ENCODE assay signal across 8 cellular contexts in genomic region chr9:116687762-116688160, GRCh38. TPM values are rescaled to one million over a fixed set of nuclear protein-coding genes. Genes with fewer than 3 reads are reported as not detected.
DNase-seq lines count a peak whose midpoint lies in the region; ATAC-seq and TF ChIP-seq lines count a peak whose summit lies in the region.

No MANE protein-coding gene starts in this region.

- no peaks in the 10 kb centered on the region for H3K9me3 ChIP-seq in SJSA1 (replicated peaks)
- H3K9me3 ChIP-seq in naive thymus-derived CD4-positive, alpha-beta T cell (ENCODE audit: control insufficient read depth in 2 of 3, low read length in 3 of 3), result no peaks in the 10 kb centered on the region

- H3K27ac Mint-ChIP-seq in endothelial cell (ENCODE audit: unreplicated experiment), result peak overlapping the region; percentile 70
- H3K27ac Mint-ChIP-seq in naive thymus-derived CD4-positive, alpha-beta T cell, result peak overlapping the region; percentile 63 to 93 (median 88)

- H3K9me3 Mint-ChIP-seq in endothelial cell (ENCODE audit: unreplicated experiment), result no peaks in the 10 kb centered on the region
- H3K9me3 Mint-ChIP-seq in naive thymus-derived CD4-positive, alpha-beta T cell, result peaks cover 0 to 10% (median 0%) of the 10 kb centered on the region in 11 donors

- H3K27ac ChIP-seq in SJSA1, result no peak overlapping the region; the same call in 1 of the 2 replicates
- H3K27ac ChIP-seq in naive thymus-derived CD4-positive, alpha-beta T cell (ENCODE audit: low read depth, low read length), result peak overlapping the region; percentile 70

- DNase-seq in NCI-H1417 (lab: John Stamatoyannopoulos, UW), result peak in 2 of 3 experiments; percentile 47 to 75
- DNase-seq in NCI-H1417 treated with DMSO at 0.1 percent for 48 hours (lab: John Stamatoyannopoulos, UW), result no peak
- DNase-seq in SJSA1 (ENCODE audit: low read depth in 1 of 2, low spot score in 2 of 2), result peak in 1 of 2 experiments; percentile 20
- no peak for DNase-seq in endothelial cell (ENCODE audit: low spot score)
- peak in 2 of 9 donors; percentile 2 to 9 for DNase-seq in naive thymus-derived CD4-positive, alpha-beta T cell
- no peak for DNase-seq in dedifferentiated amniotic fluid mesenchymal stem cell (ENCODE audit: extremely low spot score)
- no peak for DNase-seq in NCI-H2029 (lab: John Stamatoyannopoulos, UW)

- H3K27me3 ChIP-seq in SJSA1 (replicated peaks), result no peaks in the 10 kb centered on the region
- no peaks in the 10 kb centered on the region for H3K27me3 ChIP-seq in naive thymus-derived CD4-positive, alpha-beta T cell (ENCODE audit: control insufficient read depth in 2 of 2, insufficient read depth in 2 of 2, low read length in 2 of 2)

- peak overlapping the region; percentile 49 for H3K4me3 ChIP-seq in SJSA1
- peak overlapping the region; percentile 60 for H3K4me3 ChIP-seq in naive thymus-derived CD4-positive, alpha-beta T cell (ENCODE audit: low read length)

- TF ChIP-seq CTCF in endothelial cell (IDR thresholded peaks at IDR 0.05; ENCODE audit: unreplicated experiment), result no peak

- POLR2A ChIA-PET in naive thymus-derived CD4-positive, alpha-beta T cell (lab: Charles Lee), result no interaction called here

- H3K4me3 Mint-ChIP-seq in endothelial cell (ENCODE audit: unreplicated experiment), result peak overlapping the region; percentile 97
- peak overlapping the region; percentile 88 to 98 (median 92) for H3K4me3 Mint-ChIP-seq in naive thymus-derived CD4-positive, alpha-beta T cell

- ATAC-seq in naive thymus-derived CD4-positive, alpha-beta T cell, result no peak
- no peak for ATAC-seq in HG02884 (IDR thresholded peaks at IDR 0.05; ENCODE audit: unreplicated experiment)

- H3K4me1 Mint-ChIP-seq in endothelial cell (ENCODE audit: unreplicated experiment), result peaks cover 19% of the 10 kb centered on the region
- peaks cover 46 to 81% (median 74%) of the 10 kb centered on the region in 7 donors for H3K4me1 Mint-ChIP-seq in naive thymus-derived CD4-positive, alpha-beta T cell

- H3K36me3 Mint-ChIP-seq in endothelial cell (ENCODE audit: low read depth, unreplicated experiment), result no peaks in the 10 kb centered on the region
- H3K36me3 Mint-ChIP-seq in naive thymus-derived CD4-positive, alpha-beta T cell, result peaks cover 0 to 3% (median 0%) of the 10 kb centered on the region in 5 donors

- peaks cover 12% of the 10 kb centered on the region for H3K36me3 ChIP-seq in SJSA1
- H3K36me3 ChIP-seq in naive thymus-derived CD4-positive, alpha-beta T cell (ENCODE audit: control insufficient read depth in 2 of 3, insufficient read depth in 3 of 3, low read length in 3 of 3), result no peaks in the 10 kb centered on the region

- H3K27me3 Mint-ChIP-seq in endothelial cell (ENCODE audit: unreplicated experiment), result peaks cover 7% of the 10 kb centered on the region
- H3K27me3 Mint-ChIP-seq in naive thymus-derived CD4-positive, alpha-beta T cell, result no peaks in the 10 kb centered on the region

- intact Hi-C loops in naive thymus-derived CD4-positive, alpha-beta T cell (cut with micrococcal nuclease), result no loop called here

- H3K4me1 ChIP-seq in SJSA1 (replicated peaks), result peaks cover 43% of the 10 kb centered on the region
- H3K4me1 ChIP-seq in naive thymus-derived CD4-positive, alpha-beta T cell (ENCODE audit: control insufficient read depth in 2 of 2, insufficient read depth in 2 of 2, low read length in 2 of 2), result peaks cover 16 to 20% of the 10 kb centered on the region in 2 donors

- CTCF ChIA-PET in naive thymus-derived CD4-positive, alpha-beta T cell (lab: Charles Lee), result no interaction called here

RNA-seq across cellular contexts. Expression of gene TRIM32, which starts 0.7 kb away (rescaled TPM):
- 18.5 and 19.5 TPM in 2 replicates for total RNA-seq in SJSA1 (2014; rRNA removed; shearing (Covaris generic))
- total RNA-seq in endothelial cell (ENCODE audit: unreplicated experiment), result 24.7 TPM
- 10 to 100 TPM in 4 of 5 experiments, 1 to 10 TPM in 1; 5.9 to 19.1 (median 16.8) TPM for total RNA-seq in naive thymus-derived CD4-positive, alpha-beta T cell
- polyA plus RNA-seq in naive thymus-derived CD4-positive, alpha-beta T cell, result 10 to 100 TPM; 11.7 to 19.7 TPM

Comparison
In these comparisons a context has a peak if more than half of its experiments do, and no peak if none do; other contexts are left out.
1. DNase-seq: peak in NCI-H1417 (2 of 3); none in NCI-H1417 treated with DMSO at 0.1 percent for 48 hours (single experiment), endothelial cell (single experiment), dedifferentiated amniotic fluid mesenchymal stem cell (single experiment) and NCI-H2029 (single experiment).